7 cellular contexts compared by ENCODE assay signal in genomic region chr19:9674669-9675357, GRCh38. TPM values are rescaled to one million over a fixed set of nuclear protein-coding genes. Genes with fewer than 3 reads are reported as not detected.
A peak's percentile ranks its signal among the peaks of the same experiment; 100 is the strongest.
DNase-seq lines count a peak whose midpoint lies in the region; ATAC-seq, FAIRE-seq and TF ChIP-seq lines count a peak whose summit lies in the region.

TSS of gene ZNF562 (minus strand) at chr19:9675100. CDS start at chr19:9660744, 14,356 bp downstream.

- peak within 1 kb of the TSS; percentile 57 to 94 for H3K9ac ChIP-seq in kidney (ENCODE audit: low read length in 2 of 2)

- peaks cover 2 to 5% of the 10 kb centered on the region in 2 donors for H3K9me3 ChIP-seq in kidney (ENCODE audit: control insufficient read depth in 1 of 2, low read length in 2 of 2)

- ATAC-seq in HG03064 (IDR thresholded peaks at IDR 0.05; ENCODE audit: low read depth, unreplicated experiment) = peak; percentile 78
- ATAC-seq in activated CD4-positive, CD25-positive, alpha-beta regulatory T cell treated with anti-CD3 and anti-CD28 coated beads, Interleukin-2, amount 50 U/mL, for 24 hours = peak; percentile 70 to 73
- ATAC-seq in central memory CD8-positive, alpha-beta T cell (replicated peaks; ENCODE audit: extremely low read depth, poor library complexity, severe bottlenecking) = peak; percentile 92

- H3K4me1 ChIP-seq in kidney (ENCODE audit: control insufficient read depth in 1 of 2, insufficient read depth in 1 of 2, low read depth in 1 of 2, low read length in 2 of 2) = no peaks in the 10 kb centered on the region

- no peaks in the 10 kb centered on the region for H3K27me3 Mint-ChIP-seq in central memory CD8-positive, alpha-beta T cell

- DNase-seq in GM18507 (ENCODE audit: extremely low spot score, insufficient read length, low read depth) = peak; percentile 69
- peak; percentile 90 for DNase-seq in NCI-H2227 (lab: John Stamatoyannopoulos, UW; ENCODE audit: unreplicated experiment)
- peak; percentile 66 to 74 for DNase-seq in central memory CD8-positive, alpha-beta T cell (ENCODE audit: low spot score in 2 of 2)
- DNase-seq in kidney = peak; percentile 96
- DNase-seq in stimulated activated CD4-positive, alpha-beta T cell treated with anti-CD3 and anti-CD28 coated beads, Interleukin-15, amount 100 ng/mL, for 48 hours (ENCODE audit: low read depth in 2 of 2) = peak; percentile 74 to 76

- peaks cover 16% of the 10 kb centered on the region for H3K36me3 Mint-ChIP-seq in central memory CD8-positive, alpha-beta T cell (ENCODE audit: insufficient read depth)

- H3K4me3 ChIP-seq in kidney (ENCODE audit: low read length in 2 of 2) = peak within 1 kb of the TSS; percentile 76 to 99

- peak within 1 kb of the TSS; percentile 96 for H3K4me3 Mint-ChIP-seq in central memory CD8-positive, alpha-beta T cell

- peak; percentile 80 for FAIRE-seq in GM18507 (lab: Jason Lieb, UNC)
- FAIRE-seq in kidney (lab: Jason Lieb, UNC) = no peak

- intact Hi-C loops in kidney (cut with DNase I) = loop anchor here (10.0 kb wide), 1 partner anchor 90 kb away; the partner anchor contains the start of gene ZNF846

- H3K36me3 ChIP-seq in kidney (ENCODE audit: control insufficient read depth in 1 of 2, insufficient read depth in 2 of 2, low read length in 2 of 2) = no peaks in the 10 kb centered on the region

- H3K27ac Mint-ChIP-seq in central memory CD8-positive, alpha-beta T cell (ENCODE audit: low read depth) = peak within 1 kb of the TSS; percentile 99

- TF ChIP-seq CTCF in kidney (IDR thresholded peaks at IDR 0.05; ENCODE audit: borderline replicate concordance, extremely low read depth, insufficient read depth) = no peak

- peak within 1 kb of the TSS; percentile 95 to 98 for H3K27ac ChIP-seq in kidney (ENCODE audit: low read depth in 2 of 2, low read length in 2 of 2)

- H3K4me1 Mint-ChIP-seq in central memory CD8-positive, alpha-beta T cell = peaks cover 31% of the 10 kb centered on the region

- H3K9me3 Mint-ChIP-seq in central memory CD8-positive, alpha-beta T cell = peaks cover 11% of the 10 kb centered on the region

RNA-seq across cellular contexts. Expression of gene ZNF562, which starts in this region (rescaled TPM):
- total RNA-seq in kidney = 37.6 TPM
- 4.9 TPM for polyA plus RNA-seq in kidney (ENCODE audit: insufficient read depth, low read depth, low replicate concordance)

Comparison
In these comparisons a context has a peak if more than half of its experiments do, and no peak if none do; other contexts are left out.
1. Peak in every context shown above with its lines: DNase-seq, ATAC-seq, H3K4me3 ChIP-seq and H3K27ac ChIP-seq.